In genomic region chr17:74569392-74570003, GRCh38 we compare ENCODE assay signal across 9 cellular contexts. TPM values are rescaled to one million over a fixed set of nuclear protein-coding genes. Genes with fewer than 3 reads are reported as not detected.
DNase-seq lines count a peak whose midpoint lies in the region; ATAC-seq and TF ChIP-seq lines count a peak whose summit lies in the region.
"Had no signal": no experiment of that assay in that cellular context is flagged by ENCODE, and none has a peak within 500 bp of the region (broad histone marks: within the 10 kb centered on the region; RNA-seq: fewer than 3 reads in every experiment).

No MANE protein-coding gene starts in this region.

- H3K4me1 Mint-ChIP-seq in activated CD8-positive, alpha-beta T cell treated with anti-CD3 and anti-CD28 coated beads, Interleukin-2, amount 10 ng/mL, durations not matched to agents 7 days and 5 days (ENCODE audit: low read depth) = peaks cover 15% of the 10 kb centered on the region

- no peaks in the 10 kb centered on the region for H3K9me3 ChIP-seq in upper lobe of right lung

- no peak overlapping the region for H3K4me3 ChIP-seq in upper lobe of right lung

- CTCF ChIA-PET in activated CD8-positive, alpha-beta T cell treated with anti-CD3 and anti-CD28 coated beads, Interleukin-2, amount 10 ng/mL, durations not matched to agents 7 days and 5 days (lab: Charles Lee) = interaction anchor here (0.9 kb wide), 1 partner anchor 201 kb away, joined by 3 read pairs; no protein-coding TSS in a partner anchor

- H3K27me3 Mint-ChIP-seq in activated CD8-positive, alpha-beta T cell treated with anti-CD3 and anti-CD28 coated beads, Interleukin-2, amount 10 ng/mL, durations not matched to agents 7 days and 5 days (ENCODE audit: low read depth) = peaks cover 45% of the 10 kb centered on the region

- POLR2A ChIA-PET in activated CD8-positive, alpha-beta T cell treated with anti-CD3 and anti-CD28 coated beads, Interleukin-2, amount 10 ng/mL, durations not matched to agents 7 days and 5 days (lab: Charles Lee) = no interaction called here

- H3K36me3 ChIP-seq in upper lobe of right lung = no peaks in the 10 kb centered on the region

- no peak overlapping the region for H3K27ac ChIP-seq in upper lobe of right lung

- H3K4me1 ChIP-seq in upper lobe of right lung = peaks cover 7% of the 10 kb centered on the region

- intact Hi-C loops in upper lobe of right lung (cut with DNase I) = no loop called here

- no peaks in the 10 kb centered on the region for H3K36me3 Mint-ChIP-seq in activated CD8-positive, alpha-beta T cell treated with anti-CD3 and anti-CD28 coated beads, Interleukin-2, amount 10 ng/mL, durations not matched to agents 7 days and 5 days (ENCODE audit: low read depth)

- no peak for ATAC-seq in activated CD8-positive, alpha-beta T cell treated with anti-CD3 and anti-CD28 coated beads, Interleukin-2, amount 10 ng/mL, durations not matched to agents 7 days and 5 days
- ATAC-seq in upper lobe of right lung = peak; percentile 69
- ATAC-seq in GM18498 (IDR thresholded peaks at IDR 0.05; ENCODE audit: unreplicated experiment) = no peak
- ATAC-seq in GM21786 (IDR thresholded peaks at IDR 0.05; ENCODE audit: unreplicated experiment) = no peak

- DNase-seq in Ammon's horn (ENCODE audit: low spot score) (peak; percentile 84), HS-5 (ENCODE audit: low read depth) (peak; percentile 99), iris pigment epithelial cell (ENCODE audit: low read depth) (peak; percentile 95), upper lobe of right lung (no peak), HuH-7 (ENCODE audit: low spot score) (no peak)
- peak; percentile 28 for DNase-seq in activated CD8-positive, alpha-beta T cell treated with anti-CD3 and anti-CD28 coated beads, Interleukin-2, amount 10 ng/mL, durations not matched to agents 7 days and 5 days

- H3K9me3 Mint-ChIP-seq in activated CD8-positive, alpha-beta T cell treated with anti-CD3 and anti-CD28 coated beads, Interleukin-2, amount 10 ng/mL, durations not matched to agents 7 days and 5 days (ENCODE audit: insufficient read depth) = no peaks in the 10 kb centered on the region

- no peaks in the 10 kb centered on the region for H3K27me3 ChIP-seq in upper lobe of right lung

- no peak overlapping the region for H3K27ac Mint-ChIP-seq in activated CD8-positive, alpha-beta T cell treated with anti-CD3 and anti-CD28 coated beads, Interleukin-2, amount 10 ng/mL, durations not matched to agents 7 days and 5 days

- H3K4me3 Mint-ChIP-seq in activated CD8-positive, alpha-beta T cell treated with anti-CD3 and anti-CD28 coated beads, Interleukin-2, amount 10 ng/mL, durations not matched to agents 7 days and 5 days = no peak overlapping the region

- no peak for TF ChIP-seq CTCF in upper lobe of right lung (IDR thresholded peaks at IDR 0.05)

RNA-seq across cellular contexts. Expression of gene CD300H, which starts 2.2 kb away (rescaled TPM):
- not detected for total RNA-seq in activated CD8-positive, alpha-beta T cell treated with anti-CD3 and anti-CD28 coated beads, Interleukin-2, amount 10 ng/mL, durations not matched to agents 7 days and 5 days
- not detected for total RNA-seq in upper lobe of right lung
- total RNA-seq: subcutaneous adipose tissue had no signal

RNA-seq across cellular contexts. Expression of gene CD300LD, which starts 22.6 kb away (rescaled TPM):
- total RNA-seq in activated CD8-positive, alpha-beta T cell treated with anti-CD3 and anti-CD28 coated beads, Interleukin-2, amount 10 ng/mL, durations not matched to agents 7 days and 5 days = not detected
- total RNA-seq in upper lobe of right lung = not detected
- total RNA-seq: subcutaneous adipose tissue had no signal

RNA-seq across cellular contexts. Expression of gene CD300C, which starts 23.6 kb away (rescaled TPM):
- under 1 TPM; 0.47 to 0.57 TPM for total RNA-seq in activated CD8-positive, alpha-beta T cell treated with anti-CD3 and anti-CD28 coated beads, Interleukin-2, amount 10 ng/mL, durations not matched to agents 7 days and 5 days
- total RNA-seq in upper lobe of right lung = 8.2 TPM

RNA-seq across cellular contexts. Expression of gene CD300LB, which starts 38.2 kb away (rescaled TPM):
- not detected for total RNA-seq in activated CD8-positive, alpha-beta T cell treated with anti-CD3 and anti-CD28 coated beads, Interleukin-2, amount 10 ng/mL, durations not matched to agents 7 days and 5 days
- 1.3 TPM for total RNA-seq in upper lobe of right lung

RNA-seq across cellular contexts. Expression of gene CD300E, which starts 54.0 kb away (rescaled TPM):
- not detected for total RNA-seq in activated CD8-positive, alpha-beta T cell treated with anti-CD3 and anti-CD28 coated beads, Interleukin-2, amount 10 ng/mL, durations not matched to agents 7 days and 5 days
- total RNA-seq in upper lobe of right lung = 6.5 TPM

Comparison
In these comparisons a context has a peak if more than half of its experiments do, and no peak if none do; other contexts are left out.
1. DNase-seq: peak in Ammon's horn (single experiment), HS-5 (single experiment), activated CD8-positive, alpha-beta T cell treated with anti-CD3 and anti-CD28 coated beads, Interleukin-2, amount 10 ng/mL, durations not matched to agents 7 days and 5 days (single experiment) and iris pigment epithelial cell (single experiment); none in upper lobe of right lung (single experiment) and HuH-7 (single experiment).